Comparison of ENCODE assay signal across 19 cellular contexts in genomic region chr15:101329867-101330380, GRCh38.
"Had no signal": no experiment of that assay in that cellular context is flagged by ENCODE, and none has a peak within 500 bp of the region (broad histone marks: within the 10 kb centered on the region; RNA-seq: fewer than 3 reads in every experiment).

No MANE protein-coding gene starts in this region.

- H3K4me3 Mint-ChIP-seq: nephron; stimulated activated memory B cell treated with anti-CD40 and anti-IgM and Interleukin-4, amounts not matched to agents 10 μg/mL and 1 μg/mL and 100 μg/mL, for 72 hours; stimulated activated naive CD8-positive, alpha-beta T cell treated with anti-CD3 and anti-CD28 coated beads, Interleukin-15, amount 100 ng/mL, for 72 hours had no signal

- ATAC-seq: esophagus mucosa; left lung; psoas muscle; right lobe of liver; stimulated activated memory B cell treated with anti-CD40 and anti-IgM and Interleukin-4, amounts not matched to agents 10 μg/mL and 1 μg/mL and 100 μg/mL, for 72 hours; stimulated activated naive CD8-positive, alpha-beta T cell treated with anti-CD3 and anti-CD28 coated beads, Interleukin-15, amount 100 ng/mL, for 72 hours had no signal

- H3K27ac ChIP-seq: dorsolateral prefrontal cortex, heart right ventricle, left lung, psoas muscle, right lobe of liver, testis, tibial nerve had no signal

- H3K27me3 ChIP-seq: right lobe of liver, testis had no signal

- H3K9me3 Mint-ChIP-seq: nephron had no signal

- H3K4me3 ChIP-seq: dorsolateral prefrontal cortex, heart right ventricle, left lung, lung, psoas muscle, right lobe of liver, testis, tibial nerve had no signal

- H3K36me3 ChIP-seq: left lung, tibial nerve had no signal

- H3K9me3 ChIP-seq: psoas muscle, right lobe of liver, testis, tibial nerve had no signal

- H3K36me3 Mint-ChIP-seq: stimulated activated memory B cell treated with anti-CD40 and anti-IgM and Interleukin-4, amounts not matched to agents 10 μg/mL and 1 μg/mL and 100 μg/mL, for 72 hours had no signal

- H3K4me1 Mint-ChIP-seq: stimulated activated memory B cell treated with anti-CD40 and anti-IgM and Interleukin-4, amounts not matched to agents 10 μg/mL and 1 μg/mL and 100 μg/mL, for 72 hours had no signal

- H3K27ac Mint-ChIP-seq: naive B cell; nephron; stimulated activated memory B cell treated with anti-CD40 and anti-IgM and Interleukin-4, amounts not matched to agents 10 μg/mL and 1 μg/mL and 100 μg/mL, for 72 hours; stimulated activated naive CD8-positive, alpha-beta T cell treated with anti-CD3 and anti-CD28 coated beads, Interleukin-15, amount 100 ng/mL, for 72 hours had no signal

- H3K4me1 ChIP-seq: heart right ventricle, left lung, psoas muscle, tibial nerve had no signal

- DNase-seq: cortex of kidney; effector CD8-positive, alpha-beta T cell; heart right ventricle; hypothalamus; left lung; mesendoderm; naive B cell; psoas muscle; stimulated activated CD4-positive, alpha-beta T cell treated with anti-CD3 and anti-CD28 coated beads, Interleukin-4, amount 100 ng/mL, for 1 hour; stimulated activated CD8-positive, alpha-beta memory T cell treated with anti-CD3 and anti-CD28 coated beads, Interleukin-4, amount 100 ng/mL, for 48 hours; stimulated activated naive CD8-positive, alpha-beta T cell treated with anti-CD3 and anti-CD28 coated beads, Interleukin-15, amount 100 ng/mL, for 72 hours had no signal
